Comparison of ENCODE assay signal across 11 cellular contexts in genomic region chr6:6751615-6752014, GRCh38.
DNase-seq lines count a peak whose midpoint lies in the region; ATAC-seq and TF ChIP-seq lines count a peak whose summit lies in the region.
"Had no signal": no experiment of that assay in that cellular context is flagged by ENCODE, and none has a peak within 500 bp of the region (broad histone marks: within the 10 kb centered on the region; RNA-seq: fewer than 3 reads in every experiment).

No MANE protein-coding gene starts in this region.

- no peaks in the 10 kb centered on the region for H3K36me3 Mint-ChIP-seq in activated naive CD8-positive, alpha-beta T cell treated with anti-CD3 and anti-CD28 coated beads for 36 hours
- H3K36me3 Mint-ChIP-seq: activated CD8-positive, alpha-beta memory T cell treated with anti-CD3 and anti-CD28 coated beads, Interleukin-2, amount 10 ng/mL, durations not matched to agents 7 days and 5 days had no signal

- no peaks in the 10 kb centered on the region for H3K36me3 ChIP-seq in neutrophil

- no peak for TF ChIP-seq CTCF in neutrophil (IDR thresholded peaks at IDR 0.05)

- no peaks in the 10 kb centered on the region for H3K27me3 ChIP-seq in neutrophil

- H3K27ac ChIP-seq in neutrophil, result peak overlapping the region; percentile 88

- H3K4me1 Mint-ChIP-seq in activated naive CD8-positive, alpha-beta T cell treated with anti-CD3 and anti-CD28 coated beads for 36 hours, result peaks cover 12% of the 10 kb centered on the region

- H3K4me3 ChIP-seq in neutrophil (ENCODE audit: low read depth in 1 of 2, low read length in 1 of 2), result peak overlapping the region in 1 of 2 experiments; percentile 4
- H3K4me3 ChIP-seq: lung had no signal

- peak; percentile 4 for DNase-seq in stimulated activated CD8-positive, alpha-beta memory T cell treated with anti-CD3 and anti-CD28 coated beads, Interleukin-4, amount 100 ng/mL, for 24 hours (ENCODE audit: low read depth)
- DNase-seq in stimulated activated CD8-positive, alpha-beta memory T cell treated with anti-CD3 and anti-CD28 coated beads, Interleukin-4, amount 100 ng/mL, for 48 hours, result no peak
- peak; percentile 39 for DNase-seq in activated naive CD8-positive, alpha-beta T cell treated with anti-CD3 and anti-CD28 coated beads for 36 hours
- DNase-seq in SW 1271 (lab: John Stamatoyannopoulos, UW), result no peak
- DNase-seq: activated CD8-positive, alpha-beta memory T cell treated with anti-CD3 and anti-CD28 coated beads, Interleukin-2, amount 10 ng/mL, durations not matched to agents 7 days and 5 days; NCI-H510A had no signal

- no peaks in the 10 kb centered on the region for H3K9me3 Mint-ChIP-seq in activated naive CD8-positive, alpha-beta T cell treated with anti-CD3 and anti-CD28 coated beads for 36 hours

- no peaks in the 10 kb centered on the region for H3K27me3 Mint-ChIP-seq in activated naive CD8-positive, alpha-beta T cell treated with anti-CD3 and anti-CD28 coated beads for 36 hours

- H3K4me1 ChIP-seq in neutrophil (ENCODE audit: control insufficient read depth in 1 of 2, insufficient read depth in 1 of 2, low read depth in 1 of 2, low read length in 1 of 2), result peaks cover 57 to 60% of the 10 kb centered on the region in 2 experiments

- no peak for ATAC-seq in activated CD4-positive, CD25-positive, alpha-beta regulatory T cell treated with anti-CD3 and anti-CD28 coated beads, Interleukin-2, amount 50 U/mL, for 24 hours
- ATAC-seq in HG03520 (IDR thresholded peaks at IDR 0.05; ENCODE audit: unreplicated experiment) (no peak), HG02759 (IDR thresholded peaks at IDR 0.05; ENCODE audit: unreplicated experiment) (no peak)
- ATAC-seq: activated CD8-positive, alpha-beta memory T cell treated with anti-CD3 and anti-CD28 coated beads, Interleukin-2, amount 10 ng/mL, durations not matched to agents 7 days and 5 days had no signal

- no peaks in the 10 kb centered on the region for H3K9me3 ChIP-seq in neutrophil

- no peak overlapping the region for H3K27ac Mint-ChIP-seq in activated naive CD8-positive, alpha-beta T cell treated with anti-CD3 and anti-CD28 coated beads for 36 hours
- H3K27ac Mint-ChIP-seq: activated CD8-positive, alpha-beta memory T cell treated with anti-CD3 and anti-CD28 coated beads, Interleukin-2, amount 10 ng/mL, durations not matched to agents 7 days and 5 days had no signal

- no peak overlapping the region for H3K4me3 Mint-ChIP-seq in activated naive CD8-positive, alpha-beta T cell treated with anti-CD3 and anti-CD28 coated beads for 36 hours
- H3K4me3 Mint-ChIP-seq: activated CD8-positive, alpha-beta memory T cell treated with anti-CD3 and anti-CD28 coated beads, Interleukin-2, amount 10 ng/mL, durations not matched to agents 7 days and 5 days had no signal

Comparison
In these comparisons a context has a peak if more than half of its experiments do, and no peak if none do; other contexts are left out.
1. DNase-seq: peak in stimulated activated CD8-positive, alpha-beta memory T cell treated with anti-CD3 and anti-CD28 coated beads, Interleukin-4, amount 100 ng/mL, for 24 hours (single experiment) and activated naive CD8-positive, alpha-beta T cell treated with anti-CD3 and anti-CD28 coated beads for 36 hours (single experiment); none in stimulated activated CD8-positive, alpha-beta memory T cell treated with anti-CD3 and anti-CD28 coated beads, Interleukin-4, amount 100 ng/mL, for 48 hours (single experiment) and SW 1271 (0 of 2).